In genomic region chr18:12890500-12890899, GRCh38 we compare ENCODE assay signal across 14 cellular contexts. TPM values are rescaled to one million over a fixed set of nuclear protein-coding genes. Genes with fewer than 3 reads are reported as not detected.
DNase-seq lines count a peak whose midpoint lies in the region; ATAC-seq and TF ChIP-seq lines count a peak whose summit lies in the region.
"Had no signal": no experiment of that assay in that cellular context is flagged by ENCODE, and none has a peak within 500 bp of the region (broad histone marks: within the 10 kb centered on the region; RNA-seq: fewer than 3 reads in every experiment).

No MANE protein-coding gene starts in this region.

- intact Hi-C loops in Caco-2 (cut with micrococcal nuclease; ENCODE audit: unreplicated experiment), result loop anchor here (1.0 kb wide), 1 partner anchor 44 kb away; no protein-coding TSS in a partner anchor

- H3K36me3 ChIP-seq in Caco-2 (ENCODE audit: control insufficient read depth, insufficient read depth, low read length) (no peaks in the 10 kb centered on the region), SK-N-SH (replicated peaks in 1 of 2; ENCODE audit: control insufficient read depth in 1 of 2, insufficient read depth in 2 of 2, low read length in 1 of 2) (no peaks in the 10 kb centered on the region)
- H3K36me3 ChIP-seq: esophagus muscularis mucosa, spleen had no signal

- H3K4me3 Mint-ChIP-seq in Caco-2 (ENCODE audit: unreplicated experiment), result no peak overlapping the region
- H3K4me3 Mint-ChIP-seq: stimulated activated naive CD8-positive, alpha-beta T cell treated with anti-CD3 and anti-CD28 coated beads, Interleukin-15, Interleukin-2, amounts not matched to agents 100 ng/mL and 50 ng/mL, for 24 hours had no signal

- no peak for TF ChIP-seq RAD21 in SK-N-SH (IDR thresholded peaks at IDR 0.05; ENCODE audit: low read length)

- peak; percentile 32 to 57 for TF ChIP-seq CTCF in Caco-2 (IDR thresholded peaks at IDR 0.05; ENCODE audit: insufficient read depth in 1 of 2, low read depth in 1 of 2, low read length in 1 of 2, severe bottlenecking in 1 of 2, unreplicated experiment in 1 of 2)
- TF ChIP-seq CTCF in HL-60 (IDR thresholded peaks at IDR 0.05; ENCODE audit: insufficient read depth, low read length), result peak; percentile 24
- TF ChIP-seq CTCF in SK-N-SH (IDR thresholded peaks at IDR 0.05), result 0 out of 2 replicates have a peak, but pooled peaks have one; percentile 7
- TF ChIP-seq CTCF in foreskin keratinocyte (conservative IDR thresholded peaks at IDR 0.05), result peak; percentile 44

- H4K20me1 ChIP-seq in SK-N-SH (ENCODE audit: insufficient read depth), result no peaks in the 10 kb centered on the region

- peaks cover 8% of the 10 kb centered on the region for H3K4me1 Mint-ChIP-seq in Caco-2 (ENCODE audit: low read depth, unreplicated experiment)

- H3K9me3 ChIP-seq in Caco-2, result no peaks in the 10 kb centered on the region
- H3K9me3 ChIP-seq in SK-N-SH, result no peaks in the 10 kb centered on the region
- H3K9me3 ChIP-seq: esophagus muscularis mucosa, spleen had no signal

- H2AFZ ChIP-seq in SK-N-SH (ENCODE audit: low read depth), result no peak overlapping the region

- peak; percentile 38 for ATAC-seq in foreskin keratinocyte

- H3K27me3 ChIP-seq in Caco-2 (replicated peaks; ENCODE audit: control insufficient read depth, insufficient read depth, low read length) (no peaks in the 10 kb centered on the region), HL-60 (ENCODE audit: insufficient read depth, poor library complexity, severe bottlenecking) (no peaks in the 10 kb centered on the region), SK-N-SH (ENCODE audit: insufficient read depth) (no peaks in the 10 kb centered on the region), foreskin keratinocyte (no peaks in the 10 kb centered on the region)

- no peaks in the 10 kb centered on the region for H3K27me3 Mint-ChIP-seq in Caco-2 (ENCODE audit: insufficient read depth, unreplicated experiment)

- no peak overlapping the region for H3K4me2 ChIP-seq in SK-N-SH

- H3K36me3 Mint-ChIP-seq in Caco-2 (ENCODE audit: insufficient read depth, unreplicated experiment), result peaks cover 6% of the 10 kb centered on the region

- no peak for TF ChIP-seq EP300 in SK-N-SH (IDR thresholded peaks at IDR 0.05; ENCODE audit: borderline replicate concordance in 1 of 2, low read depth in 1 of 2, low read length in 1 of 2)

- BruUV-seq in Caco-2 (replicated peaks; lab: Mats Ljungman, UMichigan), result no TSS peak

- CTCF ChIA-PET in Caco-2 (lab: Charles Lee), result interaction anchor here (0.6 to 3.0 kb wide), 5 partner anchors 36 to 129 kb away, joined by 4 to 23 read pairs (median 4); no protein-coding TSS in a partner anchor
- CTCF ChIA-PET in SK-N-SH (lab: Yijun Ruan, JAX), result interaction anchor here (0.6 to 3.7 kb wide), 7 partner anchors 15 to 163 kb away, joined by 3 to 21 read pairs (median 4); no protein-coding TSS in a partner anchor

- H3K9me2 ChIP-seq in SK-N-SH, result no peaks in the 10 kb centered on the region

- peaks cover 4% of the 10 kb centered on the region for H3F3A ChIP-seq in SK-N-SH (replicated peaks; ENCODE audit: insufficient read depth)

- H3K4me1 ChIP-seq in Caco-2 (no peaks in the 10 kb centered on the region), SK-N-SH (ENCODE audit: control insufficient read depth in 1 of 2, insufficient read depth in 2 of 2, low read depth in 1 of 2, low read length in 1 of 2) (no peaks in the 10 kb centered on the region; a peak in 1 of 4 replicates), foreskin keratinocyte (no peaks in the 10 kb centered on the region)

- H3K9ac ChIP-seq in SK-N-SH, result no peak overlapping the region

- no peak overlapping the region for H3K27ac Mint-ChIP-seq in Caco-2 (ENCODE audit: unreplicated experiment)
- H3K27ac Mint-ChIP-seq: activated naive CD4-positive, alpha-beta T cell treated with anti-CD3 and anti-CD28 coated beads, Interleukin-2, amount 50 U/mL, for 72 hours; stimulated activated naive CD8-positive, alpha-beta T cell treated with anti-CD3 and anti-CD28 coated beads, Interleukin-15, Interleukin-2, amounts not matched to agents 100 ng/mL and 50 ng/mL, for 24 hours had no signal

- H3K27ac ChIP-seq in HL-60 (replicated peaks), result no peak overlapping the region
- no peak overlapping the region for H3K27ac ChIP-seq in SK-N-SH (ENCODE audit: low read depth in 2 of 2, low read length in 1 of 2)
- H3K27ac ChIP-seq in foreskin keratinocyte, result no peak overlapping the region
- H3K27ac ChIP-seq: esophagus muscularis mucosa, spleen had no signal

- DNase-seq in Caco-2 (peak in 1 of 2 experiments; percentile 46), HL-60 (ENCODE audit: low read depth in 1 of 2, low spot score in 1 of 2) (peak in 1 of 2 experiments; percentile 59), SK-N-SH (no peak), foreskin keratinocyte (no peak), NCI-H1694 (lab: John Stamatoyannopoulos, UW) (no peak), NCI-H128 (lab: John Stamatoyannopoulos, UW; ENCODE audit: unreplicated experiment) (no peak), ecto neural progenitor cell (ENCODE audit: low spot score) (no peak)
- no peak for DNase-seq in activated CD4-positive, alpha-beta T cell treated with anti-CD3 and anti-CD28 coated beads for 1 hour
- DNase-seq: midbrain, NCI-H2081, spleen had no signal

- 46% methylated on average over 4 of the region's 4 CpGs for WGBS in SK-N-SH (ENCODE audit: low lambda C conversion rate)

- H3K4me3 ChIP-seq in Caco-2 (ENCODE audit: low read depth, low read length) (no peak overlapping the region), HL-60 (replicated peaks; ENCODE audit: insufficient read depth, low read length) (no peak overlapping the region), SK-N-SH (ENCODE audit: low read depth in 2 of 2, low read length in 1 of 2) (no peak overlapping the region)
- H3K4me3 ChIP-seq: esophagus muscularis mucosa, spleen had no signal

- POLR2A ChIA-PET in Caco-2 (lab: Charles Lee) (no interaction called here), SK-N-SH (lab: Yijun Ruan, JAX) (interaction anchor here (0.7 kb wide), 1 partner anchor 146 kb away, joined by 3 read pairs; no protein-coding TSS in a partner anchor)

- no peaks in the 10 kb centered on the region for H3K79me2 ChIP-seq in SK-N-SH (ENCODE audit: insufficient read depth)

- H3K9me3 Mint-ChIP-seq in Caco-2 (ENCODE audit: unreplicated experiment), result no peaks in the 10 kb centered on the region
- H3K9me3 Mint-ChIP-seq: stimulated activated naive CD8-positive, alpha-beta T cell treated with anti-CD3 and anti-CD28 coated beads, Interleukin-15, Interleukin-2, amounts not matched to agents 100 ng/mL and 50 ng/mL, for 24 hours had no signal

TF ChIP-seq in SK-N-SH, 30 proteins besides CTCF, POLR2A, EP300 and RAD21 (continues in another document):
- TF ChIP-seq FOXJ3 (CRISPR knock-in tag; IDR thresholded peaks at IDR 0.05) (no peak), FOXM1 (IDR thresholded peaks at IDR 0.05; ENCODE audit: low read depth) (no peak), MAX (IDR thresholded peaks at IDR 0.05; ENCODE audit: low read depth) (no peak), ZBTB33 (IDR thresholded peaks at IDR 0.05; ENCODE audit: borderline replicate concordance, low read depth) (no peak), POLR2AphosphoS5 (IDR thresholded peaks at IDR 0.05; ENCODE audit: low read depth, low read length) (no peak), RFX5 (IDR thresholded peaks at IDR 0.05; ENCODE audit: low read length) (no peak)

RNA-seq across cellular contexts. Expression of gene PTPN2, which starts 6.5 kb away (rescaled TPM):
- total RNA-seq in Caco-2 (2022) (53.4 and 55.0 TPM in 2 replicates), foreskin keratinocyte (42.0 and 44.5 TPM in 2 replicates)
- polyA plus RNA-seq in SK-N-SH (2012; rRNA removed) (11.2 and 13.0 TPM in 2 replicates), foreskin keratinocyte (24.2 and 33.5 TPM in 2 replicates)
- 15.5 and 17.9 TPM in 2 replicates for polyA plus RNA-seq in SK-N-SH (2012; cell fraction: cytosol; rRNA removed)
- polyA plus RNA-seq in SK-N-SH (2012; cell fraction: nucleus; rRNA removed), result 15.9 and 26.6 TPM in 2 replicates

RNA-seq across cellular contexts. Expression of gene SEH1L, which starts 57.3 kb away (rescaled TPM):
- total RNA-seq in Caco-2 (2022) (116 and 118 TPM in 2 replicates), foreskin keratinocyte (47.5 and 55.2 TPM in 2 replicates)
- polyA plus RNA-seq in SK-N-SH (2012; rRNA removed) (29.8 and 30.4 TPM in 2 replicates), foreskin keratinocyte (22.4 and 30.0 TPM in 2 replicates)
- polyA plus RNA-seq in SK-N-SH (2012; cell fraction: cytosol; rRNA removed), result 30.0 and 35.7 TPM in 2 replicates
- polyA plus RNA-seq in SK-N-SH (2012; cell fraction: nucleus; rRNA removed), result 24.5 and 29.4 TPM in 2 replicates
